9 cellular contexts compared by ENCODE assay signal in genomic region chr2:195613922-195614321, GRCh38. TPM values are rescaled to one million over a fixed set of nuclear protein-coding genes. Genes with fewer than 3 reads are reported as not detected.
A peak's percentile ranks its signal among the peaks of the same experiment; 100 is the strongest.
DNase-seq lines count a peak whose midpoint lies in the region; ATAC-seq, FAIRE-seq and TF ChIP-seq lines count a peak whose summit lies in the region.
"Had no signal": no experiment of that assay in that cellular context is flagged by ENCODE, and none has a peak within 500 bp of the region (broad histone marks: within the 10 kb centered on the region; RNA-seq: fewer than 3 reads in every experiment).

No MANE protein-coding gene starts in this region.

- H3K9me1 ChIP-seq in endothelial cell of umbilical vein (replicated peaks; ENCODE audit: control insufficient read depth, extremely low read depth, insufficient read depth, low read length) = no peaks in the 10 kb centered on the region

- H3K4me2 ChIP-seq in endothelial cell of umbilical vein (ENCODE audit: insufficient read depth, low read length) = no peak overlapping the region
- H3K4me2 ChIP-seq in osteoblast (ENCODE audit: insufficient read depth, low read length) = peak overlapping the region; percentile 77

- no peak for ATAC-seq in HG03354 (IDR thresholded peaks at IDR 0.05; ENCODE audit: poor library complexity, severe bottlenecking, unreplicated experiment)

- no peak for TF ChIP-seq CTCF in endothelial cell of umbilical vein (IDR thresholded peaks at IDR 0.05; ENCODE audit: extremely low read depth in 1 of 2, insufficient read depth in 1 of 2, low read depth in 1 of 2, low read length in 2 of 2)
- no peak for TF ChIP-seq CTCF in osteoblast (IDR thresholded peaks at IDR 0.05; ENCODE audit: extremely low read depth, low read depth, low read length)

- intact Hi-C loops in endothelial cell of umbilical vein (cut with micrococcal nuclease) = no loop called here

- dilution Hi-C loops in endothelial cell of umbilical vein (cut with MboI; ENCODE audit: extremely low pct_ligation_motif_present, low sequenced_read_pairs) = no loop called here

- POLR2A ChIA-PET in endothelial cell of umbilical vein (lab: Charles Lee) = no interaction called here

- H4K20me1 ChIP-seq in endothelial cell of umbilical vein (replicated peaks; ENCODE audit: control insufficient read depth, extremely low read depth, insufficient read depth, low read length) = no peaks in the 10 kb centered on the region
- no peaks in the 10 kb centered on the region for H4K20me1 ChIP-seq in osteoblast (ENCODE audit: insufficient read depth, low read length)

- no peaks in the 10 kb centered on the region for H3K36me3 ChIP-seq in MG63
- no peaks in the 10 kb centered on the region for H3K36me3 ChIP-seq in endothelial cell of umbilical vein (ENCODE audit: control insufficient read depth in 2 of 2, extremely low read depth in 1 of 2, insufficient read depth in 2 of 2, low read length in 2 of 2)
- H3K36me3 ChIP-seq in osteoblast (ENCODE audit: insufficient read depth, low read length) = no peaks in the 10 kb centered on the region

- H3K27ac ChIP-seq in endothelial cell of umbilical vein (ENCODE audit: insufficient read depth, low read depth, low read length) = no peak overlapping the region
- peak overlapping the region; percentile 93 for H3K27ac ChIP-seq in osteoblast (ENCODE audit: low read depth, low read length)

- H3K79me2 ChIP-seq in endothelial cell of umbilical vein (ENCODE audit: control insufficient read depth, insufficient read depth, low read length) (no peaks in the 10 kb centered on the region), osteoblast (ENCODE audit: insufficient read depth, low read length) (no peaks in the 10 kb centered on the region)

- H3K4me1 ChIP-seq in endothelial cell of umbilical vein (ENCODE audit: control insufficient read depth, extremely low read depth, insufficient read depth, low read length) (peaks cover 4% of the 10 kb centered on the region), osteoblast (ENCODE audit: insufficient read depth, low read length) (peaks cover 27% of the 10 kb centered on the region)

- no TSS peak for BruUV-seq in endothelial cell of umbilical vein (replicated peaks; lab: Mats Ljungman, UMichigan)

- CTCF ChIA-PET in endothelial cell of umbilical vein (lab: Charles Lee) = interaction anchor here (1.6 kb wide), 1 partner anchor 46 kb away, joined by 4 read pairs; no protein-coding TSS in a partner anchor

- H3K9me3 ChIP-seq in MG63 (no peaks in the 10 kb centered on the region), endothelial cell of umbilical vein (replicated peaks; ENCODE audit: control insufficient read depth, insufficient read depth, low read length) (no peaks in the 10 kb centered on the region), osteoblast (ENCODE audit: low read depth, low read length) (no peaks in the 10 kb centered on the region)

- peak; percentile 96 for DNase-seq in EH (ENCODE audit: low read depth)
- DNase-seq in MG63 = peak; percentile 38
- peak; percentile 73 for DNase-seq in endothelial cell of umbilical vein (ENCODE audit: low read depth, low spot score)
- DNase-seq in osteoblast (ENCODE audit: insufficient read length, low spot score, missing footprints) = no peak
- DNase-seq in NOMO-1 treated with dmso at 0.1 percent for 144 hours (lab: John Stamatoyannopoulos, UW; ENCODE audit: unreplicated experiment) = no peak
- DNase-seq in NCI-H2171 (lab: John Stamatoyannopoulos, UW) = no peak
- no peak for DNase-seq in midbrain (lab: John Stamatoyannopoulos, UW)
- DNase-seq: NCI-H2081 treated with DMSO at 0.1 percent for 48 hours had no signal

- no peak overlapping the region for H3K9ac ChIP-seq in endothelial cell of umbilical vein (replicated peaks; ENCODE audit: extremely low read depth, insufficient read depth, low read length)

- FAIRE-seq in endothelial cell of umbilical vein (lab: Jason Lieb, UNC) = peak; percentile 62

- H3K27me3 ChIP-seq in MG63 (no peaks in the 10 kb centered on the region), endothelial cell of umbilical vein (ENCODE audit: control insufficient read depth in 2 of 2, insufficient read depth in 2 of 2, low read length in 2 of 2) (no peaks in the 10 kb centered on the region), osteoblast (ENCODE audit: insufficient read depth, low read length) (no peaks in the 10 kb centered on the region)

- H2AFZ ChIP-seq in endothelial cell of umbilical vein (ENCODE audit: low read depth, low read length) (no peak overlapping the region), osteoblast (ENCODE audit: low read length) (peak overlapping the region; percentile 25)

- no peak for TF ChIP-seq POLR2A in endothelial cell of umbilical vein (IDR thresholded peaks at IDR 0.05; ENCODE audit: low read depth, low read length)

- H3K4me3 ChIP-seq in MG63 (no peak overlapping the region), endothelial cell of umbilical vein (replicated peaks in 1 of 3; ENCODE audit: insufficient read depth in 1 of 3, low read depth in 1 of 3, low read length in 3 of 3) (no peak overlapping the region), osteoblast (ENCODE audit: insufficient read depth, low read length) (peak overlapping the region; percentile 61)

TF ChIP-seq in endothelial cell of umbilical vein, 7 proteins besides CTCF, POLR2A, EP300 and RAD21:
- peak; percentile 70 for TF ChIP-seq GATA2 (IDR thresholded peaks at IDR 0.05; ENCODE audit: insufficient read depth, insufficient read length, low read depth, low read length)
- TF ChIP-seq JUN (IDR thresholded peaks at IDR 0.05; ENCODE audit: borderline replicate concordance, insufficient read depth, insufficient read length, low read depth) = peak; percentile 70
- TF ChIP-seq FOS (IDR thresholded peaks at IDR 0.05; ENCODE audit: borderline replicate concordance, insufficient read depth, low read length) = peak; percentile 62
- no peak for TF ChIP-seq POLR2AphosphoS5 (IDR thresholded peaks at IDR 0.05; ENCODE audit: insufficient read depth, low read depth, low read length)
TF ChIP-seq in endothelial cell of umbilical vein: peak in this region for 3.

RNA-seq across cellular contexts. Expression of gene SLC39A10, which starts 43.1 kb away (rescaled TPM):
- 22.7 and 26.0 TPM in 2 replicates for total RNA-seq in MG63 (2014; rRNA removed; shearing (Covaris generic); ENCODE audit: low replicate concordance)
- total RNA-seq in endothelial cell of umbilical vein = 39.9 and 47.4 TPM in 2 replicates
- polyA plus RNA-seq in endothelial cell of umbilical vein = 8.9 and 11.4 TPM in 2 replicates
- 7.1 and 8.5 TPM in 2 replicates for polyA plus RNA-seq in endothelial cell of umbilical vein (2011; cell fraction: cytosol; rRNA removed)
- 15.4 and 18.9 TPM in 2 replicates for polyA plus RNA-seq in endothelial cell of umbilical vein (2011; cell fraction: nucleus; rRNA removed)
- 28.4 and 29.3 TPM in 2 replicates for polyA plus RNA-seq in endothelial cell of umbilical vein (2012)
- 47.7 and 52.3 TPM in 2 replicates for polyA minus RNA-seq in endothelial cell of umbilical vein
- 70.2 TPM for polyA minus RNA-seq in endothelial cell of umbilical vein (2011; cell fraction: cytosol; rRNA and poly(A)+ RNA removed)
- 28.7 and 42.1 TPM in 2 replicates for polyA minus RNA-seq in endothelial cell of umbilical vein (2011; cell fraction: nucleus; rRNA and poly(A)+ RNA removed)
- total RNA-seq in osteoblast = 31.8 and 38.0 TPM in 2 replicates

Comparison
In these comparisons a context has a peak if more than half of its experiments do, and no peak if none do; other contexts are left out.
1. DNase-seq: peak in EH (single experiment), MG63 (single experiment) and endothelial cell of umbilical vein (single experiment); none in osteoblast (single experiment), NOMO-1 treated with dmso at 0.1 percent for 144 hours (single experiment), NCI-H2171 (single experiment) and midbrain (single experiment).